ENCODE assay signal across 23 cellular contexts in the genomic region with DNA sequence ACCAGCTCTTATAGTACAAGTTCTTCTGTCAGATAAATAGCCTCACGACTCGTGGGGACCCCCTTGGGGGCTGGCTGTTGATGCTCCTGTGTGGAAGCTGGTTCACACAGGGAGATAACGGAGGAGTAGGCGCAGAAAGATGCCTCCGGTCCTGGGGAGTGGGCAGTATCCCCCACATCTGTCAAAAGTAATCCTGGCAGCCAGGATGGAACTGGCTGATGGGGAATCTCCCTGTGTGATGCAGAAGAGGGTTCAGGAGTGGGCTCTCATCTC.
"Had no signal": no experiment of that assay in that cellular context is flagged by ENCODE, and none has a peak within 500 bp of the region (broad histone marks: within the 10 kb centered on the region; RNA-seq: fewer than 3 reads in every experiment).

No MANE protein-coding gene starts in this region.

- H3K27ac Mint-ChIP-seq: IgD-negative memory B cell had no signal

- ATAC-seq: K562 had no signal

- H3K4me3 ChIP-seq: K562, SJSA1, SK-N-MC had no signal

- H3K9ac ChIP-seq: KMS-11 had no signal

- DNase-seq: Kasumi-1, MM.1S, NCI-H1092 treated with DMSO at 0.1 percent for 48 hours, NCI-H1436, NCI-H187, NCI-H2029, NCI-H2081 treated with DMSO at 0.1 percent for 48 hours, NCI-H2171, NCI-H226, NCI-H446, NCI-H510A, NCI-H524 treated with DMSO at 0.1 percent for 48 hours, NCI-H69, NCI-H774, Right ventricle myocardium superior, RPMI8226, SIG-M5 had no signal

- H3K9me3 ChIP-seq: SJSA1 had no signal

- H3K36me3 ChIP-seq: SJSA1 had no signal

- H3K4me3 Mint-ChIP-seq: IgD-negative memory B cell had no signal

- H3K9me3 Mint-ChIP-seq: IgD-negative memory B cell had no signal

- H3K4me1 ChIP-seq: SJSA1 had no signal

- H3K4me1 Mint-ChIP-seq: IgD-negative memory B cell had no signal

- H3K27ac ChIP-seq: HL-60, KMS-11, SJSA1, SK-N-MC had no signal
